In the genomic region with DNA sequence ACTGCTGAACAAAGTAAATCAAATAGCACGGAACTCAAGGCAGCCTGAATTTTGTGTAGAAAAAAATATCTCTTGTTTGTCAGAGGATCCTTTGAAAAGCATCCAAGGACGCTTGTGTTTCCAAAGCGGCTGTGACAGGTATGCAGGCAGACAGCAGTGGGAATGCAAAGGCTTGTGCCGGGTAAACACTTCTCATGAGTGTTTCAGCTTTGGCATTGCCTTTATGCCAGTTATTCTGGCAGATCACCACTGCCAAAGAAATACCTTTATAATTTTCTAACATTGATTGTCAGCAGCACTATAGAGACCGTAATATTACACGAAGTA, we compare ENCODE assay signal across 1 cellular context.
TF ChIP-seq lines count a peak whose summit lies in the region.

No MANE protein-coding gene starts in this region.

TF ChIP-seq in GM23338, 12 proteins besides CTCF, POLR2A, EP300 and RAD21 (continued from another document):
- TF ChIP-seq, protein P1, sequence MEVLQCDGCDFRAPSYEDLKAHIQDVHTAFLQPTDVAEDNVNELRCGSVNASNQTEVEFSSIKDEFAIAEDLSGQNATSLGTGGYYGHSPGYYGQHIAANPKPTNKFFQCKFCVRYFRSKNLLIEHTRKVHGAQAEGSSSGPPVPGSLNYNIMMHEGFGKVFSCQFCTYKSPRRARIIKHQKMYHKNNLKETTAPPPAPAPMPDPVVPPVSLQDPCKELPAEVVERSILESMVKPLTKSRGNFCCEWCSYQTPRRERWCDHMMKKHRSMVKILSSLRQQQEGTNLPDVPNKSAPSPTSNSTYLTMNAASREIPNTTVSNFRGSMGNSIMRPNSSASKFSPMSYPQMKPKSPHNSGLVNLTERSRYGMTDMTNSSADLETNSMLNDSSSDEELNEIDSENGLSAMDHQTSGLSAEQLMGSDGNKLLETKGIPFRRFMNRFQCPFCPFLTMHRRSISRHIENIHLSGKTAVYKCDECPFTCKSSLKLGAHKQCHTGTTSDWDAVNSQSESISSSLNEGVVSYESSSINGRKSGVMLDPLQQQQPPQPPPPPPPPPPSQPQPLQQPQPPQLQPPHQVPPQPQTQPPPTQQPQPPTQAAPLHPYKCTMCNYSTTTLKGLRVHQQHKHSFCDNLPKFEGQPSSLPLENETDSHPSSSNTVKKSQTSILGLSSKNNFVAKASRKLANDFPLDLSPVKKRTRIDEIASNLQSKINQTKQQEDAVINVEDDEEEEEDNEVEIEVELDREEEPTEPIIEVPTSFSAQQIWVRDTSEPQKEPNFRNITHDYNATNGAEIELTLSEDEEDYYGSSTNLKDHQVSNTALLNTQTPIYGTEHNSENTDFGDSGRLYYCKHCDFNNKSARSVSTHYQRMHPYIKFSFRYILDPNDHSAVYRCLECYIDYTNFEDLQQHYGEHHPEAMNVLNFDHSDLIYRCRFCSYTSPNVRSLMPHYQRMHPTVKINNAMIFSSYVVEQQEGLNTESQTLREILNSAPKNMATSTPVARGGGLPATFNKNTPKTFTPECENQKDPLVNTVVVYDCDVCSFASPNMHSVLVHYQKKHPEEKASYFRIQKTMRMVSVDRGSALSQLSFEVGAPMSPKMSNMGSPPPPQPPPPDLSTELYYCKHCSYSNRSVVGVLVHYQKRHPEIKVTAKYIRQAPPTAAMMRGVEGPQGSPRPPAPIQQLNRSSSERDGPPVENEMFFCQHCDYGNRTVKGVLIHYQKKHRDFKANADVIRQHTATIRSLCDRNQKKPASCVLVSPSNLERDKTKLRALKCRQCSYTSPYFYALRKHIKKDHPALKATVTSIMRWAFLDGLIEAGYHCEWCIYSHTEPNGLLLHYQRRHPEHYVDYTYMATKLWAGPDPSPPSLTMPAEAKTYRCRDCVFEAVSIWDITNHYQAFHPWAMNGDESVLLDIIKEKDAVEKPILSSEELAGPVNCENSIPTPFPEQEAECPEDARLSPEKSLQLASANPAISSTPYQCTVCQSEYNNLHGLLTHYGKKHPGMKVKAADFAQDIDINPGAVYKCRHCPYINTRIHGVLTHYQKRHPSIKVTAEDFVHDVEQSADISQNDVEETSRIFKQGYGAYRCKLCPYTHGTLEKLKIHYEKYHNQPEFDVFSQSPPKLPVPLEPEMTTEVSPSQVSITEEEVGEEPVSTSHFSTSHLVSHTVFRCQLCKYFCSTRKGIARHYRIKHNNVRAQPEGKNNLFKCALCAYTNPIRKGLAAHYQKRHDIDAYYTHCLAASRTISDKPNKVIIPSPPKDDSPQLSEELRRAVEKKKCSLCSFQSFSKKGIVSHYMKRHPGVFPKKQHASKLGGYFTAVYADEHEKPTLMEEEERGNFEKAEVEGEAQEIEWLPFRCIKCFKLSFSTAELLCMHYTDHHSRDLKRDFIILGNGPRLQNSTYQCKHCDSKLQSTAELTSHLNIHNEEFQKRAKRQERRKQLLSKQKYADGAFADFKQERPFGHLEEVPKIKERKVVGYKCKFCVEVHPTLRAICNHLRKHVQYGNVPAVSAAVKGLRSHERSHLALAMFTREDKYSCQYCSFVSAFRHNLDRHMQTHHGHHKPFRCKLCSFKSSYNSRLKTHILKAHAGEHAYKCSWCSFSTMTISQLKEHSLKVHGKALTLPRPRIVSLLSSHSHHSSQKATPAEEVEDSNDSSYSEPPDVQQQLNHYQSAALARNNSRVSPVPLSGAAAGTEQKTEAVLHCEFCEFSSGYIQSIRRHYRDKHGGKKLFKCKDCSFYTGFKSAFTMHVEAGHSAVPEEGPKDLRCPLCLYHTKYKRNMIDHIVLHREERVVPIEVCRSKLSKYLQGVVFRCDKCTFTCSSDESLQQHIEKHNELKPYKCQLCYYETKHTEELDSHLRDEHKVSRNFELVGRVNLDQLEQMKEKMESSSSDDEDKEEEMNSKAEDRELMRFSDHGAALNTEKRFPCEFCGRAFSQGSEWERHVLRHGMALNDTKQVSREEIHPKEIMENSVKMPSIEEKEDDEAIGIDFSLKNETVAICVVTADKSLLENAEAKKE (CRISPR knock-in tag; IDR thresholded peaks at IDR 0.05): no peak
- TF ChIP-seq EZH2phosphoT487 (IDR thresholded peaks at IDR 0.05; ENCODE audit: unreplicated experiment) (no peak), NANOG (IDR thresholded peaks at IDR 0.05; ENCODE audit: borderline replicate concordance) (no peak)
- TF ChIP-seq, protein P2, sequence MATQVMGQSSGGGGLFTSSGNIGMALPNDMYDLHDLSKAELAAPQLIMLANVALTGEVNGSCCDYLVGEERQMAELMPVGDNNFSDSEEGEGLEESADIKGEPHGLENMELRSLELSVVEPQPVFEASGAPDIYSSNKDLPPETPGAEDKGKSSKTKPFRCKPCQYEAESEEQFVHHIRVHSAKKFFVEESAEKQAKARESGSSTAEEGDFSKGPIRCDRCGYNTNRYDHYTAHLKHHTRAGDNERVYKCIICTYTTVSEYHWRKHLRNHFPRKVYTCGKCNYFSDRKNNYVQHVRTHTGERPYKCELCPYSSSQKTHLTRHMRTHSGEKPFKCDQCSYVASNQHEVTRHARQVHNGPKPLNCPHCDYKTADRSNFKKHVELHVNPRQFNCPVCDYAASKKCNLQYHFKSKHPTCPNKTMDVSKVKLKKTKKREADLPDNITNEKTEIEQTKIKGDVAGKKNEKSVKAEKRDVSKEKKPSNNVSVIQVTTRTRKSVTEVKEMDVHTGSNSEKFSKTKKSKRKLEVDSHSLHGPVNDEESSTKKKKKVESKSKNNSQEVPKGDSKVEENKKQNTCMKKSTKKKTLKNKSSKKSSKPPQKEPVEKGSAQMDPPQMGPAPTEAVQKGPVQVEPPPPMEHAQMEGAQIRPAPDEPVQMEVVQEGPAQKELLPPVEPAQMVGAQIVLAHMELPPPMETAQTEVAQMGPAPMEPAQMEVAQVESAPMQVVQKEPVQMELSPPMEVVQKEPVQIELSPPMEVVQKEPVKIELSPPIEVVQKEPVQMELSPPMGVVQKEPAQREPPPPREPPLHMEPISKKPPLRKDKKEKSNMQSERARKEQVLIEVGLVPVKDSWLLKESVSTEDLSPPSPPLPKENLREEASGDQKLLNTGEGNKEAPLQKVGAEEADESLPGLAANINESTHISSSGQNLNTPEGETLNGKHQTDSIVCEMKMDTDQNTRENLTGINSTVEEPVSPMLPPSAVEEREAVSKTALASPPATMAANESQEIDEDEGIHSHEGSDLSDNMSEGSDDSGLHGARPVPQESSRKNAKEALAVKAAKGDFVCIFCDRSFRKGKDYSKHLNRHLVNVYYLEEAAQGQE (IDR thresholded peaks at IDR 0.05; ENCODE audit: unreplicated experiment): no peak
